Comparison of ENCODE assay signal across 17 cellular contexts in genomic region chr10:80542053-80542452, GRCh38. TPM values are rescaled to one million over a fixed set of nuclear protein-coding genes. Genes with fewer than 3 reads are reported as not detected.
DNase-seq lines count a peak whose midpoint lies in the region; ATAC-seq and TF ChIP-seq lines count a peak whose summit lies in the region.
"Had no signal": no experiment of that assay in that cellular context is flagged by ENCODE, and none has a peak within 500 bp of the region (broad histone marks: within the 10 kb centered on the region; RNA-seq: fewer than 3 reads in every experiment).

No MANE protein-coding gene starts in this region.

- H3K36me3 ChIP-seq in HCT116 (ENCODE audit: control insufficient read depth in 1 of 2, insufficient read depth in 2 of 2, low read length in 2 of 2): no peaks in the 10 kb centered on the region
- H3K36me3 ChIP-seq: pancreas, tibial artery had no signal

- TF ChIP-seq CTCF in AG10803 (conservative IDR thresholded peaks at IDR 0.05; ENCODE audit: low read length) (0 out of 2 replicates have a peak, but pooled peaks have one; percentile 11), HCT116 (IDR thresholded peaks at IDR 0.05 in 2 of 3, conservative IDR thresholded peaks at IDR 0.05 in 1 of 3; ENCODE audit: borderline replicate concordance in 1 of 3, insufficient read depth in 1 of 3, low read depth in 2 of 3, low read length in 2 of 3) (no peak), endothelial cell (IDR thresholded peaks at IDR 0.05; ENCODE audit: unreplicated experiment) (no peak)

- H3K79me2 ChIP-seq in HCT116 (ENCODE audit: insufficient read depth, low read length): no peaks in the 10 kb centered on the region

- H3K36me3 Mint-ChIP-seq in endothelial cell (ENCODE audit: low read depth, unreplicated experiment) (peaks cover 9% of the 10 kb centered on the region), naive B cell (no peaks in the 10 kb centered on the region)

- no peaks in the 10 kb centered on the region for H3K9me2 ChIP-seq in HCT116 (ENCODE audit: insufficient read depth)

- H3K27me3 ChIP-seq in HCT116 (ENCODE audit: insufficient read depth, low read length): no peaks in the 10 kb centered on the region; the same call in 1 of the 2 replicates
- H3K27me3 ChIP-seq: pancreas, tibial artery had no signal

- CTCF ChIA-PET in HCT116 (lab: Charles Lee): no interaction called here

- no peak overlapping the region for H3K9ac ChIP-seq in HCT116 (ENCODE audit: low read length)

- peaks cover 23% of the 10 kb centered on the region for H3K27me3 Mint-ChIP-seq in endothelial cell (ENCODE audit: unreplicated experiment)
- no peaks in the 10 kb centered on the region for H3K27me3 Mint-ChIP-seq in naive B cell
- H3K27me3 Mint-ChIP-seq: activated naive CD8-positive, alpha-beta T cell had no signal

- H3K9me3 ChIP-seq in HCT116 (ENCODE audit: control insufficient read depth in 1 of 2, insufficient read depth in 1 of 2, low read depth in 1 of 2, low read length in 2 of 2): no peaks in the 10 kb centered on the region
- H3K9me3 ChIP-seq: pancreas, tibial artery had no signal

- no peak for TF ChIP-seq POLR2A in HCT116 (IDR thresholded peaks at IDR 0.05; ENCODE audit: borderline replicate concordance, extremely low read depth, insufficient read depth, insufficient read length)

- peak; percentile 52 for DNase-seq in AG10803 (ENCODE audit: low read depth)
- DNase-seq in HCT116 (ENCODE audit: low read depth, low spot score): no peak
- DNase-seq in endothelial cell (ENCODE audit: low spot score): no peak
- no peak for DNase-seq in naive B cell
- DNase-seq in NK-92 treated with Interleukin-12 subunit alpha and Interleukin-12 subunit beta, amount 100 ng/mL, for 24 hours (lab: John Stamatoyannopoulos, UW): no peak
- no peak for DNase-seq in DMS79 treated with DMSO at 0.1 percent for 48 hours (lab: John Stamatoyannopoulos, UW)
- no peak for DNase-seq in MV-4-11 (lab: John Stamatoyannopoulos, UW)
- DNase-seq in NCI-H2227 treated with DMSO at 0.1 percent for 48 hours (lab: John Stamatoyannopoulos, UW): no peak
- DNase-seq: activated CD4-positive, CD25-positive, alpha-beta regulatory T cell treated with anti-CD3 and anti-CD28 coated beads, Interleukin-2, amount 50 U/mL, for 72 hours; KBM-7; NCI-H1436 treated with DMSO at 0.1 percent for 48 hours; pancreas; tibial artery had no signal

- POLR2A ChIA-PET in HCT116 (lab: Charles Lee): no interaction called here

- ATAC-seq in HCT116 (peak; percentile 42; the same call in 1 of the 2 replicates), naive B cell (ENCODE audit: low read depth in 2 of 2) (no peak)
- ATAC-seq: Panc1, pancreas had no signal

- H4K20me1 ChIP-seq in HCT116 (ENCODE audit: insufficient read depth): no peaks in the 10 kb centered on the region

- RAD21 ChIA-PET in HCT116 (lab: Charles Lee; ENCODE audit: low non-redundant PET in 1 of 2, low total read pairs in 2 of 2, uncharacterized antibody in 2 of 2, unreplicated experiment in 2 of 2): no interaction called here

- TF ChIP-seq RAD21 in HCT116 (IDR thresholded peaks at IDR 0.05; ENCODE audit: low read depth): no peak

- intact Hi-C loops in HCT116 (cut with micrococcal nuclease): no loop called here

- BruUV-seq in HCT116 (replicated peaks; lab: Mats Ljungman, UMichigan): no TSS peak

- H3K4me1 Mint-ChIP-seq in endothelial cell (ENCODE audit: unreplicated experiment): peaks cover 49% of the 10 kb centered on the region
- H3K4me1 Mint-ChIP-seq in naive B cell: peaks cover 43 to 50% (median 47%) of the 10 kb centered on the region in 3 donors

- H3K27ac Mint-ChIP-seq in endothelial cell (ENCODE audit: unreplicated experiment) (peak overlapping the region; percentile 75), naive B cell (peak overlapping the region; percentile 89 to 97 (median 94))
- H3K27ac Mint-ChIP-seq: activated naive CD8-positive, alpha-beta T cell had no signal

- H2AFZ ChIP-seq in HCT116 (ENCODE audit: low read depth, low read length, poor library complexity, severe bottlenecking): no peak overlapping the region

- H3K9me3 Mint-ChIP-seq in endothelial cell (ENCODE audit: unreplicated experiment): no peaks in the 10 kb centered on the region
- peaks cover 0 to 2% (median 0%) of the 10 kb centered on the region in 7 donors for H3K9me3 Mint-ChIP-seq in naive B cell
- H3K9me3 Mint-ChIP-seq: T-helper 1 cell treated with Interleukin-12 subunit alpha and Interleukin-12 subunit beta and Interleukin-4 antibody, amounts not matched to agents 30 μg/mL and 1 μg/mL, for 36 hours had no signal

- H3K4me1 ChIP-seq in HCT116 (ENCODE audit: control insufficient read depth in 1 of 2, insufficient read depth in 2 of 2, low read length in 2 of 2): peaks cover 0 to 9% of the 10 kb centered on the region in 2 experiments; a peak in 2 of 4 replicates
- H3K4me1 ChIP-seq: pancreas had no signal

- no peak overlapping the region for H3K27ac ChIP-seq in HCT116 (ENCODE audit: low read depth, low read length)
- H3K27ac ChIP-seq: pancreas, tibial artery had no signal

- no peak overlapping the region for H3K4me2 ChIP-seq in HCT116 (ENCODE audit: low read length)

- no peak overlapping the region for H3K4me3 Mint-ChIP-seq in endothelial cell (ENCODE audit: unreplicated experiment)
- peak overlapping the region in 6 of 8 donors; percentile 47 to 77 (median 66) for H3K4me3 Mint-ChIP-seq in naive B cell
- H3K4me3 Mint-ChIP-seq: activated naive CD8-positive, alpha-beta T cell; T-helper 1 cell treated with Interleukin-12 subunit alpha and Interleukin-12 subunit beta and Interleukin-4 antibody, amounts not matched to agents 30 μg/mL and 1 μg/mL, for 36 hours had no signal

- no peak overlapping the region for H3K4me3 ChIP-seq in AG10803 (ENCODE audit: low read length)
- H3K4me3 ChIP-seq in HCT116 (replicated peaks in 1 of 2; ENCODE audit: low read depth in 1 of 2, low read length in 2 of 2): no peak overlapping the region
- H3K4me3 ChIP-seq: pancreas, tibial artery had no signal

TF ChIP-seq in HCT116, 20 proteins besides CTCF, POLR2A, EP300 and RAD21:
- TF ChIP-seq ZFX (IDR thresholded peaks at IDR 0.05): no peak
- no peak for TF ChIP-seq CBX3 (IDR thresholded peaks at IDR 0.05; ENCODE audit: low read depth)
- TF ChIP-seq EZH2 (IDR thresholded peaks at IDR 0.05): no peak
- TF ChIP-seq ZBTB33 (IDR thresholded peaks at IDR 0.05; ENCODE audit: extremely low read depth, insufficient replicate concordance, low read length): no peak
- TF ChIP-seq JUND (IDR thresholded peaks at IDR 0.05): no peak
- TF ChIP-seq ZNF274 (IDR thresholded peaks at IDR 0.05; ENCODE audit: low read depth, low read length): no peak
- no peak for TF ChIP-seq ATF3 (IDR thresholded peaks at IDR 0.05)
- no peak for TF ChIP-seq ELF1 (IDR thresholded peaks at IDR 0.05; ENCODE audit: borderline replicate concordance, low read depth)
- no peak for TF ChIP-seq TCF7L2 (IDR thresholded peaks at IDR 0.05; ENCODE audit: borderline replicate concordance, extremely low read depth, insufficient read depth, insufficient read length)
- TF ChIP-seq EGR1 (IDR thresholded peaks at IDR 0.05; ENCODE audit: low read depth): no peak
- TF ChIP-seq SRF (IDR thresholded peaks at IDR 0.05; ENCODE audit: low read depth): no peak
- no peak for TF ChIP-seq SIN3A (IDR thresholded peaks at IDR 0.05; ENCODE audit: low read depth)
- TF ChIP-seq CEBPB (IDR thresholded peaks at IDR 0.05; ENCODE audit: low read depth): no peak
- no peak for TF ChIP-seq YY1 (IDR thresholded peaks at IDR 0.05; ENCODE audit: extremely low read depth, insufficient replicate concordance, low read depth, low read length)
- no peak for TF ChIP-seq SP1 (IDR thresholded peaks at IDR 0.05; ENCODE audit: low read depth)
- no peak for TF ChIP-seq MAX (IDR thresholded peaks at IDR 0.05)
- no peak for TF ChIP-seq FOSL1 (IDR thresholded peaks at IDR 0.05; ENCODE audit: low read depth)

RNA-seq across cellular contexts. Expression of gene SH2D4B, which starts 4.4 kb away (rescaled TPM):
- total RNA-seq in HCT116 (2021; ENCODE audit: unreplicated experiment) (0.22 TPM), endothelial cell (ENCODE audit: unreplicated experiment) (0.23 TPM)
- polyA plus RNA-seq in HCT116 (2012): 0.04 TPM in 1 of 2 replicates, not detected in the other
- polyA plus RNA-seq in naive B cell (ENCODE audit: low read depth in 6 of 6): under 1 TPM in 1 of 6 donors, not detected in 5; 0.19 TPM
- total RNA-seq: epithelial cell of proximal tubule, pancreas had no signal
